ENCODE assay signal across 1 cellular context in the genomic region with DNA sequence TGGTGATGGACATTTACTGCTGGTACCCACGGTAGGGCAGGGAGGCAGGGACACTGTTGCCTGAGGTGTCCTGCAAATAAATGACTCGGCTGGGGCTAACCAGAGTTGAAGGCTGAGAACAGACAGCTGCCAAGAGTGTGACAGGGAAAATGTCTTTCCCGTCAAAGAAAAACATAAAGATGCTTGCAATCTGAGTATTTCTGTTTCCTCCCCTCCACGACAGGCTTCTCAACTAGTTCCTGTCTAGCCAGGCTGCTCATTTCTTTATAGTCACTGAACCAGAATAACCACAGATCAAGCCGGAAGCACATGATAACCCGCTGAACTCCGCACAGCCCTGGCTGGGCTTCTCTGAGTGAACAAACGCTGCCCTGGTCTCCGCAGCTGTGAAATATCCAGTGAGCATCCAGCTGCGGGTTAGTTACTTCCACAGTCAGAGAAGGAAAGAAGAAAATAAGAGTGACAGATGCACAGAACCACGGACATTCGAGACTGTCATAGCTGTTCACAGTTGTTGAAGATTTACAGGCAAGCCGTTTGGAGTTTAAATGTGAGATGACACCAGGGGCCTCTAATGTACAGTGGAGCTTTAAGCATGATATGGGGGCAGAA.
TF ChIP-seq lines count a peak whose summit lies in the region.

No MANE protein-coding gene starts in this region.

TF ChIP-seq in HepG2, 621 proteins besides CTCF, POLR2A, EP300 and RAD21 (continued from another document):
- TF ChIP-seq, protein P1, sequence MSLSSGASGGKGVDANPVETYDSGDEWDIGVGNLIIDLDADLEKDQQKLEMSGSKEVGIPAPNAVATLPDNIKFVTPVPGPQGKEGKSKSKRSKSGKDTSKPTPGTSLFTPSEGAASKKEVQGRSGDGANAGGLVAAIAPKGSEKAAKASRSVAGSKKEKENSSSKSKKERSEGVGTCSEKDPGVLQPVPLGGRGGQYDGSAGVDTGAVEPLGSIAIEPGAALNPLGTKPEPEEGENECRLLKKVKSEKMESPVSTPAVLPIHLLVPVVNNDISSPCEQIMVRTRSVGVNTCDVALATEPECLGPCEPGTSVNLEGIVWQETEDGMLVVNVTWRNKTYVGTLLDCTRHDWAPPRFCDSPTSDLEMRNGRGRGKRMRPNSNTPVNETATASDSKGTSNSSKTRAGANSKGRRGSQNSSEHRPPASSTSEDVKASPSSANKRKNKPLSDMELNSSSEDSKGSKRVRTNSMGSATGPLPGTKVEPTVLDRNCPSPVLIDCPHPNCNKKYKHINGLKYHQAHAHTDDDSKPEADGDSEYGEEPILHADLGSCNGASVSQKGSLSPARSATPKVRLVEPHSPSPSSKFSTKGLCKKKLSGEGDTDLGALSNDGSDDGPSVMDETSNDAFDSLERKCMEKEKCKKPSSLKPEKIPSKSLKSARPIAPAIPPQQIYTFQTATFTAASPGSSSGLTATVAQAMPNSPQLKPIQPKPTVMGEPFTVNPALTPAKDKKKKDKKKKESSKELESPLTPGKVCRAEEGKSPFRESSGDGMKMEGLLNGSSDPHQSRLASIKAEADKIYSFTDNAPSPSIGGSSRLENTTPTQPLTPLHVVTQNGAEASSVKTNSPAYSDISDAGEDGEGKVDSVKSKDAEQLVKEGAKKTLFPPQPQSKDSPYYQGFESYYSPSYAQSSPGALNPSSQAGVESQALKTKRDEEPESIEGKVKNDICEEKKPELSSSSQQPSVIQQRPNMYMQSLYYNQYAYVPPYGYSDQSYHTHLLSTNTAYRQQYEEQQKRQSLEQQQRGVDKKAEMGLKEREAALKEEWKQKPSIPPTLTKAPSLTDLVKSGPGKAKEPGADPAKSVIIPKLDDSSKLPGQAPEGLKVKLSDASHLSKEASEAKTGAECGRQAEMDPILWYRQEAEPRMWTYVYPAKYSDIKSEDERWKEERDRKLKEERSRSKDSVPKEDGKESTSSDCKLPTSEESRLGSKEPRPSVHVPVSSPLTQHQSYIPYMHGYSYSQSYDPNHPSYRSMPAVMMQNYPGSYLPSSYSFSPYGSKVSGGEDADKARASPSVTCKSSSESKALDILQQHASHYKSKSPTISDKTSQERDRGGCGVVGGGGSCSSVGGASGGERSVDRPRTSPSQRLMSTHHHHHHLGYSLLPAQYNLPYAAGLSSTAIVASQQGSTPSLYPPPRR (CRISPR knock-in tag; IDR thresholded peaks at IDR 0.05; ENCODE audit: borderline replicate concordance), result no peak
- TF ChIP-seq DMAP1 (CRISPR knock-in tag; IDR thresholded peaks at IDR 0.05), result no peak
- TF ChIP-seq ZNF274 (CRISPR knock-in tag; IDR thresholded peaks at IDR 0.05), result no peak
- no peak for TF ChIP-seq ARNT2 (CRISPR knock-in tag; IDR thresholded peaks at IDR 0.05; ENCODE audit: low read depth)
- TF ChIP-seq SNAPC4 (CRISPR knock-in tag; IDR thresholded peaks at IDR 0.05), result no peak
- TF ChIP-seq MBNL3 (CRISPR knock-in tag; conservative IDR thresholded peaks at IDR 0.05), result no peak
- no peak for TF ChIP-seq ZNF12 (CRISPR knock-in tag; IDR thresholded peaks at IDR 0.05)
- TF ChIP-seq MBD4 (IDR thresholded peaks at IDR 0.05; ENCODE audit: borderline replicate concordance, low read length), result no peak
- no peak for TF ChIP-seq RBM39 (IDR thresholded peaks at IDR 0.05; ENCODE audit: low read depth, low read length, poor library complexity, severe bottlenecking)
- no peak for TF ChIP-seq HNF4A (CRISPR knock-in tag; IDR thresholded peaks at IDR 0.05)
- TF ChIP-seq KMT2A (CRISPR knock-in tag; IDR thresholded peaks at IDR 0.05), result no peak
- no peak for TF ChIP-seq TCF7 (IDR thresholded peaks at IDR 0.05; ENCODE audit: low read depth)
- TF ChIP-seq PHF8 (CRISPR knock-in tag; IDR thresholded peaks at IDR 0.05), result no peak
- no peak for TF ChIP-seq ZMAT5 (CRISPR knock-in tag; IDR thresholded peaks at IDR 0.05; ENCODE audit: borderline replicate concordance, low read depth)
